In the genomic region with DNA sequence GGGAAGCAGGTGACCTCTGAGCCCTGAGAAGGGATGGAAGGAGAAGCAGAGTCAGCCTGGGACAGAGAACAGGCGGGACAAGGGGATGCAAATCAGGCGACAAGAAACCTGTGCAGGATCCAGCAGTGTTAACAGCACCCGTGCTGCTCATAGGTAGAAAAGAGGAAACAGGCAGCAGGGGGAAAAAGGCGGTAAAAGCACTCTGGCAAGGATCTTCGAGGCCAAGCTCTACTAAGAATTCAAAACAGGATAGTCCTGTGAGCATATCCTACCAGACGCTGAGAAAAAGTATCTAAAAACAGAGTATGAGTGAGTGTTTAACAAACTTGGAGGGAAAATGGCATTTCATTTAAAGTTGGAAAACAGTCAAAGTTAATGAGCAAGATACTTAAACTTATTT, we compare ENCODE assay signal across 9 cellular contexts. TPM values are rescaled to one million over a fixed set of nuclear protein-coding genes. Genes with fewer than 3 reads are reported as not detected.
"Had no signal": no experiment of that assay in that cellular context is flagged by ENCODE, and none has a peak within 500 bp of the region (broad histone marks: within the 10 kb centered on the region; RNA-seq: fewer than 3 reads in every experiment).

No MANE protein-coding gene starts in this region.

- ATAC-seq: GM12878 had no signal

- H3K4me3 ChIP-seq: GM12878 had no signal

- DNase-seq: GDM1, GF-D8 had no signal

- FAIRE-seq: G401.6, GM12878, GM12891, GM12892, GM18507, GM19239 had no signal

RNA-seq across cellular contexts. Expression of a gene that starts 16.7 kb away (rescaled TPM):
- total RNA-seq: G401, GM12878 had no signal
- polyA plus RNA-seq: GM12878 had no signal
